Comparison of ENCODE assay signal across 8 cellular contexts in the genomic region with DNA sequence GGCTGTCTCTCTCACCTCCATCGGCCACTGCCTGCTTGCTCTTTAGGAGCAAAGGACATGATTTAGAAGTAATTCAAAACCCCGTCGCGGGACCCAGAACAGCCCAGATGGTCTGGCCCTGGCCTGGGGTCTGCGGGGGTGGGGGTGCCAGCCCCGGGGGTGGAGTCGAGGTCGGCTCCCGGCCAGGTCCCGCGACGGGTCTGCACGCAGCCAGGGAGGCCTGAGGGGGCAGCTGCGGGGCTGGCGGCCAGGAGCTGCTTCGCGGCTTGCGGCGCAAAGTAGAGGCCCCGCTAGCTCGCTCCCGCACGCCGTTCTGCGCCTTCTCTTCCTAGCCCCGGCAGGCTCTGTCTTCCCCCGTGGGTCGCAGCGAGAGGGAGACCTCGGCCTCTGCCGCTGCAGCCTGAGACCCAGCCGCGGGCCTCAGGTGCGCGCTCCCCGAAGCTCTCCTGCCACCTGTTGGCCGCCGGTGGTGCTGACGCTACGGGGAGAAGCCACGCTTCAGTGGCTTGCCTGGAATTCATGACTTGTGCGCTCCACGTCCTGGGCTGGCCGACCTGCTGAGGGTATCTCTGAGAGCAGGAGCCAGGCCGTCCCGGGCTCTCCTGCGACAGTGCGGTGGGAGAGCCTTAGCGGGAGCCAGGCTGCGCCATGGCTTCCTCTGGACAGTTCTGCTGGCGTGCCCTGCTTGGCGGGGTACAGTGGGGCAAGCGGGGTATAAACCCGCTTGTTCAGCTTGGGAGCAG.
DNase-seq lines count a peak whose midpoint lies in the region; ATAC-seq and TF ChIP-seq lines count a peak whose summit lies in the region.

No MANE protein-coding gene starts in this region.

- H3K36me3 ChIP-seq in HUES6 (ENCODE audit: control insufficient read depth, insufficient read depth, low read length) (no peaks in the 10 kb centered on the region), neutrophil (no peaks in the 10 kb centered on the region), subcutaneous abdominal adipose tissue (ENCODE audit: control insufficient read depth in 5 of 5, insufficient read depth in 5 of 5, low read length in 5 of 5) (no peaks in the 10 kb centered on the region)

- intact Hi-C loops in activated T-helper 2 cell treated with anti-CD3 and anti-CD28 coated beads, Interferon-gamma antibody, Interleukin-2, Interleukin-4, amounts not matched to agents 10 μg/mL and 5 μg/mL and 100 μg/mL, durations not matched to agents 14 hours and 24 hours and 36 hours (cut with micrococcal nuclease): no loop called here

- H3K27ac Mint-ChIP-seq in activated T-helper 2 cell treated with anti-CD3 and anti-CD28 coated beads, Interferon-gamma antibody, Interleukin-2, Interleukin-4, amounts not matched to agents 10 μg/mL and 5 μg/mL and 100 μg/mL, durations not matched to agents 14 hours and 24 hours and 36 hours: no peak overlapping the region

- H3K4me3 ChIP-seq in HUES6 (ENCODE audit: low read depth, low read length) (peak overlapping the region; percentile 53), fibroblast of villous mesenchyme (ENCODE audit: low read depth, low read length) (peak overlapping the region; percentile 48), neutrophil (ENCODE audit: low read depth in 1 of 2, low read length in 1 of 2) (peak overlapping the region in 1 of 2 experiments; percentile 30), subcutaneous abdominal adipose tissue (ENCODE audit: low read depth in 1 of 5, low read length in 5 of 5) (peak overlapping the region in 4 of 5 donors; percentile 44 to 66 (median 56))

- H3K4me1 ChIP-seq in HUES6 (ENCODE audit: control insufficient read depth, insufficient read depth, low read length) (peaks cover 8% of the 10 kb centered on the region; the same call in 1 of the 2 replicates), neutrophil (ENCODE audit: control insufficient read depth in 1 of 2, insufficient read depth in 1 of 2, low read depth in 1 of 2, low read length in 1 of 2) (peaks cover 5 to 9% of the 10 kb centered on the region in 2 experiments), subcutaneous abdominal adipose tissue (ENCODE audit: control insufficient read depth in 5 of 5, insufficient read depth in 5 of 5, low read length in 5 of 5) (peaks cover 0 to 25% (median 20%) of the 10 kb centered on the region in 5 donors)

- TF ChIP-seq CTCF in fibroblast of villous mesenchyme (IDR thresholded peaks at IDR 0.05; ENCODE audit: insufficient read depth, low read depth, low read length): peak; percentile 92
- peak; percentile 34 for TF ChIP-seq CTCF in neutrophil (IDR thresholded peaks at IDR 0.05)

- ATAC-seq in GM19463 (IDR thresholded peaks at IDR 0.05; ENCODE audit: unreplicated experiment): peak; percentile 96

- no peak overlapping the region for H3K27ac ChIP-seq in HUES6 (ENCODE audit: low read depth, low read length)
- no peak overlapping the region for H3K27ac ChIP-seq in neutrophil
- H3K27ac ChIP-seq in subcutaneous abdominal adipose tissue (ENCODE audit: low read depth, low read length): no peak overlapping the region

- H3K9ac ChIP-seq in HUES6 (ENCODE audit: low read length) (no peak overlapping the region), subcutaneous abdominal adipose tissue (ENCODE audit: low read length in 5 of 5) (peak overlapping the region in 3 of 5 donors; percentile 13 to 41 (median 34))

- H3K27me3 Mint-ChIP-seq in activated T-helper 2 cell treated with anti-CD3 and anti-CD28 coated beads, Interferon-gamma antibody, Interleukin-2, Interleukin-4, amounts not matched to agents 10 μg/mL and 5 μg/mL and 100 μg/mL, durations not matched to agents 14 hours and 24 hours and 36 hours (ENCODE audit: low read depth): peaks cover 55% of the 10 kb centered on the region

- no peaks in the 10 kb centered on the region for H3K9me3 Mint-ChIP-seq in activated T-helper 2 cell treated with anti-CD3 and anti-CD28 coated beads, Interferon-gamma antibody, Interleukin-2, Interleukin-4, amounts not matched to agents 10 μg/mL and 5 μg/mL and 100 μg/mL, durations not matched to agents 14 hours and 24 hours and 36 hours

- H3K36me3 Mint-ChIP-seq in activated T-helper 2 cell treated with anti-CD3 and anti-CD28 coated beads, Interferon-gamma antibody, Interleukin-2, Interleukin-4, amounts not matched to agents 10 μg/mL and 5 μg/mL and 100 μg/mL, durations not matched to agents 14 hours and 24 hours and 36 hours (ENCODE audit: low read depth): no peaks in the 10 kb centered on the region

- DNase-seq in CMK (ENCODE audit: low read depth): peak; percentile 39
- peak; percentile 76 for DNase-seq in RKO (ENCODE audit: low spot score)
- peak; percentile 52 for DNase-seq in activated T-helper 2 cell treated with anti-CD3 and anti-CD28 coated beads, Interferon-gamma antibody, Interleukin-2, Interleukin-4, amounts not matched to agents 10 μg/mL and 5 μg/mL and 100 μg/mL, durations not matched to agents 14 hours and 24 hours and 36 hours (ENCODE audit: low spot score)
- peak; percentile 79 for DNase-seq in fibroblast of villous mesenchyme (ENCODE audit: low read depth)

- peaks cover 44% of the 10 kb centered on the region for H3K27me3 ChIP-seq in HUES6 (ENCODE audit: control insufficient read depth, insufficient read depth, low read length)
- H3K27me3 ChIP-seq in neutrophil: peaks cover 94% of the 10 kb centered on the region
- H3K27me3 ChIP-seq in subcutaneous abdominal adipose tissue (ENCODE audit: control insufficient read depth in 5 of 5, insufficient read depth in 4 of 5, low read length in 5 of 5): peaks cover 0 to 4% (median 0%) of the 10 kb centered on the region in 5 donors

- no peaks in the 10 kb centered on the region for H3K9me3 ChIP-seq in HUES6 (ENCODE audit: control insufficient read depth, insufficient read depth, low read depth, low read length)
- H3K9me3 ChIP-seq in neutrophil: no peaks in the 10 kb centered on the region
- no peaks in the 10 kb centered on the region for H3K9me3 ChIP-seq in subcutaneous abdominal adipose tissue (ENCODE audit: control insufficient read depth in 5 of 5, low read length in 5 of 5)

- peak overlapping the region; percentile 66 for H3K4me3 Mint-ChIP-seq in activated T-helper 2 cell treated with anti-CD3 and anti-CD28 coated beads, Interferon-gamma antibody, Interleukin-2, Interleukin-4, amounts not matched to agents 10 μg/mL and 5 μg/mL and 100 μg/mL, durations not matched to agents 14 hours and 24 hours and 36 hours (ENCODE audit: low read depth)

- H3K4me1 Mint-ChIP-seq in activated T-helper 2 cell treated with anti-CD3 and anti-CD28 coated beads, Interferon-gamma antibody, Interleukin-2, Interleukin-4, amounts not matched to agents 10 μg/mL and 5 μg/mL and 100 μg/mL, durations not matched to agents 14 hours and 24 hours and 36 hours (ENCODE audit: low read depth): no peaks in the 10 kb centered on the region
